In genomic region chr11:911031-911889, GRCh38 we compare ENCODE assay signal across 8 cellular contexts. TPM values are rescaled to one million over a fixed set of nuclear protein-coding genes. Genes with fewer than 3 reads are reported as not detected.
A peak's percentile ranks its signal among the peaks of the same experiment; 100 is the strongest.
DNase-seq lines count a peak whose midpoint lies in the region; ATAC-seq and TF ChIP-seq lines count a peak whose summit lies in the region.

No MANE protein-coding gene starts in this region.

- ATAC-seq in GM19397 (IDR thresholded peaks at IDR 0.05; ENCODE audit: unreplicated experiment) (peak; percentile 40), mucosa of descending colon (peak; percentile 48)

- H3K27ac ChIP-seq in C4-2B: peak overlapping the region; percentile 85
- H3K27ac ChIP-seq in VCaP: peak overlapping the region; percentile 91
- peak overlapping the region; percentile 63 for H3K27ac ChIP-seq in effector memory CD4-positive, alpha-beta T cell (ENCODE audit: insufficient read depth, low read length, poor library complexity, severe bottlenecking)
- H3K27ac ChIP-seq in stomach smooth muscle (ENCODE audit: low read length): peak overlapping the region; percentile 70

- no peaks in the 10 kb centered on the region for H3K36me3 ChIP-seq in effector memory CD4-positive, alpha-beta T cell (ENCODE audit: control insufficient read depth, insufficient read depth, low read length)
- H3K36me3 ChIP-seq in mucosa of descending colon (ENCODE audit: low read depth): no peaks in the 10 kb centered on the region
- peaks cover 0 to 2% of the 10 kb centered on the region in 2 donors for H3K36me3 ChIP-seq in stomach smooth muscle (ENCODE audit: control insufficient read depth in 2 of 2, insufficient read depth in 2 of 2, low read length in 2 of 2)

- DNase-seq in HUDEP-2 (lab: John Stamatoyannopoulos, UW; ENCODE audit: unreplicated experiment in 76 of 76): peak in 39 of 76 experiments; percentile 12 to 64 (median 42)
- DNase-seq in effector memory CD4-positive, alpha-beta T cell: no peak
- DNase-seq in mucosa of descending colon: peak; percentile 41 to 72 (median 70)
- no peak for DNase-seq in NCI-H1930 (lab: John Stamatoyannopoulos, UW)

- intact Hi-C loops in mucosa of descending colon (cut with DNase I, micrococcal nuclease): no loop called here

- H3K27me3 ChIP-seq in effector memory CD4-positive, alpha-beta T cell (replicated peaks; ENCODE audit: control insufficient read depth, insufficient read depth, low read length, poor library complexity, severe bottlenecking): no peaks in the 10 kb centered on the region
- H3K27me3 ChIP-seq in stomach smooth muscle (ENCODE audit: control insufficient read depth in 1 of 2, insufficient read depth in 2 of 2, low read length in 2 of 2): no peaks in the 10 kb centered on the region

- H3K9ac ChIP-seq in stomach smooth muscle (ENCODE audit: low read length in 2 of 2): peak overlapping the region; percentile 75 to 85

- peaks cover 18% of the 10 kb centered on the region for H3K4me1 ChIP-seq in effector memory CD4-positive, alpha-beta T cell (ENCODE audit: control insufficient read depth, insufficient read depth, low read length, poor library complexity, severe bottlenecking)
- H3K4me1 ChIP-seq in mucosa of descending colon (ENCODE audit: low read depth): peaks cover 11% of the 10 kb centered on the region
- peaks cover 20% of the 10 kb centered on the region for H3K4me1 ChIP-seq in stomach smooth muscle (ENCODE audit: control insufficient read depth, insufficient read depth, low read length)

- TF ChIP-seq CTCF in C4-2B (conservative IDR thresholded peaks at IDR 0.05) (no peak), VCaP (conservative IDR thresholded peaks at IDR 0.05) (peak; percentile 41; the same call in 1 of the 2 replicates), mucosa of descending colon (IDR thresholded peaks at IDR 0.05) (no peak)

- peak overlapping the region; percentile 95 for H3K4me3 ChIP-seq in effector memory CD4-positive, alpha-beta T cell (ENCODE audit: insufficient read depth, low read depth, low read length, poor library complexity, severe bottlenecking)
- H3K4me3 ChIP-seq in mucosa of descending colon (peak overlapping the region; percentile 63), stomach smooth muscle (ENCODE audit: low read length in 2 of 2) (peak overlapping the region; percentile 73 to 84)

- no peaks in the 10 kb centered on the region for H3K9me3 ChIP-seq in effector memory CD4-positive, alpha-beta T cell (ENCODE audit: control insufficient read depth, low read length)
- H3K9me3 ChIP-seq in mucosa of descending colon (no peaks in the 10 kb centered on the region), stomach smooth muscle (ENCODE audit: control insufficient read depth in 2 of 2, low read length in 2 of 2) (no peaks in the 10 kb centered on the region)

RNA-seq across cellular contexts. Expression of gene CHID1, which starts 0.7 kb away (rescaled TPM):
- total RNA-seq in mucosa of descending colon: 10 to 100 TPM; 52.3 to 64.3 (median 55.3) TPM

RNA-seq across cellular contexts. Expression of gene AP2A2, which starts 14.4 kb away (rescaled TPM):
- 100 to 1,000 TPM in 1 of 3 donors, 10 to 100 TPM in 2; 68.8 to 105 (median 99.5) TPM for total RNA-seq in mucosa of descending colon

Comparison
In these comparisons a context has a peak if more than half of its experiments do, and no peak if none do; other contexts are left out.
1. DNase-seq: peak in HUDEP-2 (39 of 76) and mucosa of descending colon (3 of 3); none in effector memory CD4-positive, alpha-beta T cell (0 of 3) and NCI-H1930 (0 of 2).
2. Peak in every context shown above with its lines, with median percentiles within 50 percentile points of each other: H3K27ac ChIP-seq and H3K4me3 ChIP-seq.